1 cellular context compared by ENCODE assay signal in genomic region chr1:43501806-43502205, GRCh38. TPM values are rescaled to one million over a fixed set of nuclear protein-coding genes. Genes with fewer than 3 reads are reported as not detected.
"Had no signal": no experiment of that assay in that cellular context is flagged by ENCODE, and none has a peak within 500 bp of the region (broad histone marks: within the 10 kb centered on the region; RNA-seq: fewer than 3 reads in every experiment).

No MANE protein-coding gene starts in this region.

RNA-seq across cellular contexts. Expression of gene PTPRF, which starts 28.9 kb away (rescaled TPM):
- total RNA-seq: activated B cell treated with CpG ODN at 0.5 μM for 24 hours had no signal
